In the genomic region with DNA sequence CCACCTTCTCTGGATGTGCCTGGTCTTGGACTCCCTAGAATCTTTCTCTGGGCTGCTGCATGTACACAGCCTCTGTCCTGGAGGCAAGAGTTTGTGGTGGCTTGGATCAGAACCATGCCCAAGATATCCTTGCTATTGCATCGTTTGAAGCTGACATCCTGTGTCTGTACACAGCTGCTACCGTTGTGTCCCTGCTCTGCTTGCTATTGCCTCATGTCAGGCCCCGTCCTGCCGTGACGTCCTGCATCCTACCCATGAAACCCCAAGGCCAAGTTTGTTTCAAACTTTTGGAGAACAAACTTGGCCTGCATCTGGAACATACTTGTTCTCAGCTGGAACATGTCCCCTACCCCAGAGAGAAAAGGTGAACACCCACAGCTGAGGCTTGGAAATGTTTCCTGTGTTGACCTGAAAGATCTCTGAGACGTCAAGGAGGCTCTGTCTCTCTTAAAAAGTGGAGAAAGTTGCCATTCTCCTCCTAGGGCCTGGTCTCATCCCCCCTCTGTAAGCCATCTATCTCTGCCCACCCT, we compare ENCODE assay signal across 1 cellular context.
TF ChIP-seq lines count a peak whose summit lies in the region.

No MANE protein-coding gene starts in this region.

TF ChIP-seq in GM23338, 12 proteins besides CTCF, POLR2A, EP300 and RAD21 (continued from another document):
- TF ChIP-seq, protein P1, sequence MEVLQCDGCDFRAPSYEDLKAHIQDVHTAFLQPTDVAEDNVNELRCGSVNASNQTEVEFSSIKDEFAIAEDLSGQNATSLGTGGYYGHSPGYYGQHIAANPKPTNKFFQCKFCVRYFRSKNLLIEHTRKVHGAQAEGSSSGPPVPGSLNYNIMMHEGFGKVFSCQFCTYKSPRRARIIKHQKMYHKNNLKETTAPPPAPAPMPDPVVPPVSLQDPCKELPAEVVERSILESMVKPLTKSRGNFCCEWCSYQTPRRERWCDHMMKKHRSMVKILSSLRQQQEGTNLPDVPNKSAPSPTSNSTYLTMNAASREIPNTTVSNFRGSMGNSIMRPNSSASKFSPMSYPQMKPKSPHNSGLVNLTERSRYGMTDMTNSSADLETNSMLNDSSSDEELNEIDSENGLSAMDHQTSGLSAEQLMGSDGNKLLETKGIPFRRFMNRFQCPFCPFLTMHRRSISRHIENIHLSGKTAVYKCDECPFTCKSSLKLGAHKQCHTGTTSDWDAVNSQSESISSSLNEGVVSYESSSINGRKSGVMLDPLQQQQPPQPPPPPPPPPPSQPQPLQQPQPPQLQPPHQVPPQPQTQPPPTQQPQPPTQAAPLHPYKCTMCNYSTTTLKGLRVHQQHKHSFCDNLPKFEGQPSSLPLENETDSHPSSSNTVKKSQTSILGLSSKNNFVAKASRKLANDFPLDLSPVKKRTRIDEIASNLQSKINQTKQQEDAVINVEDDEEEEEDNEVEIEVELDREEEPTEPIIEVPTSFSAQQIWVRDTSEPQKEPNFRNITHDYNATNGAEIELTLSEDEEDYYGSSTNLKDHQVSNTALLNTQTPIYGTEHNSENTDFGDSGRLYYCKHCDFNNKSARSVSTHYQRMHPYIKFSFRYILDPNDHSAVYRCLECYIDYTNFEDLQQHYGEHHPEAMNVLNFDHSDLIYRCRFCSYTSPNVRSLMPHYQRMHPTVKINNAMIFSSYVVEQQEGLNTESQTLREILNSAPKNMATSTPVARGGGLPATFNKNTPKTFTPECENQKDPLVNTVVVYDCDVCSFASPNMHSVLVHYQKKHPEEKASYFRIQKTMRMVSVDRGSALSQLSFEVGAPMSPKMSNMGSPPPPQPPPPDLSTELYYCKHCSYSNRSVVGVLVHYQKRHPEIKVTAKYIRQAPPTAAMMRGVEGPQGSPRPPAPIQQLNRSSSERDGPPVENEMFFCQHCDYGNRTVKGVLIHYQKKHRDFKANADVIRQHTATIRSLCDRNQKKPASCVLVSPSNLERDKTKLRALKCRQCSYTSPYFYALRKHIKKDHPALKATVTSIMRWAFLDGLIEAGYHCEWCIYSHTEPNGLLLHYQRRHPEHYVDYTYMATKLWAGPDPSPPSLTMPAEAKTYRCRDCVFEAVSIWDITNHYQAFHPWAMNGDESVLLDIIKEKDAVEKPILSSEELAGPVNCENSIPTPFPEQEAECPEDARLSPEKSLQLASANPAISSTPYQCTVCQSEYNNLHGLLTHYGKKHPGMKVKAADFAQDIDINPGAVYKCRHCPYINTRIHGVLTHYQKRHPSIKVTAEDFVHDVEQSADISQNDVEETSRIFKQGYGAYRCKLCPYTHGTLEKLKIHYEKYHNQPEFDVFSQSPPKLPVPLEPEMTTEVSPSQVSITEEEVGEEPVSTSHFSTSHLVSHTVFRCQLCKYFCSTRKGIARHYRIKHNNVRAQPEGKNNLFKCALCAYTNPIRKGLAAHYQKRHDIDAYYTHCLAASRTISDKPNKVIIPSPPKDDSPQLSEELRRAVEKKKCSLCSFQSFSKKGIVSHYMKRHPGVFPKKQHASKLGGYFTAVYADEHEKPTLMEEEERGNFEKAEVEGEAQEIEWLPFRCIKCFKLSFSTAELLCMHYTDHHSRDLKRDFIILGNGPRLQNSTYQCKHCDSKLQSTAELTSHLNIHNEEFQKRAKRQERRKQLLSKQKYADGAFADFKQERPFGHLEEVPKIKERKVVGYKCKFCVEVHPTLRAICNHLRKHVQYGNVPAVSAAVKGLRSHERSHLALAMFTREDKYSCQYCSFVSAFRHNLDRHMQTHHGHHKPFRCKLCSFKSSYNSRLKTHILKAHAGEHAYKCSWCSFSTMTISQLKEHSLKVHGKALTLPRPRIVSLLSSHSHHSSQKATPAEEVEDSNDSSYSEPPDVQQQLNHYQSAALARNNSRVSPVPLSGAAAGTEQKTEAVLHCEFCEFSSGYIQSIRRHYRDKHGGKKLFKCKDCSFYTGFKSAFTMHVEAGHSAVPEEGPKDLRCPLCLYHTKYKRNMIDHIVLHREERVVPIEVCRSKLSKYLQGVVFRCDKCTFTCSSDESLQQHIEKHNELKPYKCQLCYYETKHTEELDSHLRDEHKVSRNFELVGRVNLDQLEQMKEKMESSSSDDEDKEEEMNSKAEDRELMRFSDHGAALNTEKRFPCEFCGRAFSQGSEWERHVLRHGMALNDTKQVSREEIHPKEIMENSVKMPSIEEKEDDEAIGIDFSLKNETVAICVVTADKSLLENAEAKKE (CRISPR knock-in tag; IDR thresholded peaks at IDR 0.05): no peak
- TF ChIP-seq POLR2AphosphoS5 (IDR thresholded peaks at IDR 0.05; ENCODE audit: low read depth) (no peak), CREB1 (CRISPR knock-in tag; IDR thresholded peaks at IDR 0.05; ENCODE audit: low read depth) (no peak), STAT1 (IDR thresholded peaks at IDR 0.05; ENCODE audit: unreplicated experiment) (no peak), ZNF331 (CRISPR knock-in tag; IDR thresholded peaks at IDR 0.05; ENCODE audit: low read depth) (no peak)
- TF ChIP-seq, protein P2, sequence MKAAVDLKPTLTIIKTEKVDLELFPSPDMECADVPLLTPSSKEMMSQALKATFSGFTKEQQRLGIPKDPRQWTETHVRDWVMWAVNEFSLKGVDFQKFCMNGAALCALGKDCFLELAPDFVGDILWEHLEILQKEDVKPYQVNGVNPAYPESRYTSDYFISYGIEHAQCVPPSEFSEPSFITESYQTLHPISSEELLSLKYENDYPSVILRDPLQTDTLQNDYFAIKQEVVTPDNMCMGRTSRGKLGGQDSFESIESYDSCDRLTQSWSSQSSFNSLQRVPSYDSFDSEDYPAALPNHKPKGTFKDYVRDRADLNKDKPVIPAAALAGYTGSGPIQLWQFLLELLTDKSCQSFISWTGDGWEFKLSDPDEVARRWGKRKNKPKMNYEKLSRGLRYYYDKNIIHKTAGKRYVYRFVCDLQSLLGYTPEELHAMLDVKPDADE (IDR thresholded peaks at IDR 0.05): no peak
